Comparison of ENCODE assay signal across 14 cellular contexts in genomic region chr12:115443351-115443938, GRCh38.
DNase-seq lines count a peak whose midpoint lies in the region; ATAC-seq and TF ChIP-seq lines count a peak whose summit lies in the region.
"Had no signal": no experiment of that assay in that cellular context is flagged by ENCODE, and none has a peak within 500 bp of the region (broad histone marks: within the 10 kb centered on the region; RNA-seq: fewer than 3 reads in every experiment).

No MANE protein-coding gene starts in this region.

- H3K27ac ChIP-seq in trophoblast cell (ENCODE audit: low read depth, low read length), result no peak overlapping the region
- H3K27ac ChIP-seq: GM23248, HL-60 had no signal

- DNase-seq in DMS153 (lab: John Stamatoyannopoulos, UW), result peak; percentile 42
- DNase-seq in DMS79 (lab: John Stamatoyannopoulos, UW), result peak; percentile 53
- DNase-seq in SK-N-DZ (ENCODE audit: low spot score), result peak; percentile 49
- DNase-seq in trophoblast cell, result peak; percentile 49 to 81
- no peak for DNase-seq in activated CD8-positive, alpha-beta T cell treated with anti-CD3 and anti-CD28 coated beads, Interleukin-2, amount 10 ng/mL, durations not matched to agents 7 days and 5 days
- no peak for DNase-seq in erythroblast (lab: John Stamatoyannopoulos, UW)
- DNase-seq: Caco-2; CD8-positive, alpha-beta memory T cell; GM23248 had no signal

- no peak for TF ChIP-seq POLR2A in erythroblast (IDR thresholded peaks at IDR 0.05; ENCODE audit: low read length)

- H3K14ac ChIP-seq in trophoblast cell (ENCODE audit: low read length), result no peak overlapping the region

- no peaks in the 10 kb centered on the region for H3K79me1 ChIP-seq in trophoblast cell (ENCODE audit: low read length)

- no peak overlapping the region for H4K12ac ChIP-seq in trophoblast cell (ENCODE audit: low read depth, low read length)

- no peak overlapping the region for H3K27ac Mint-ChIP-seq in activated CD8-positive, alpha-beta T cell treated with anti-CD3 and anti-CD28 coated beads, Interleukin-2, amount 10 ng/mL, durations not matched to agents 7 days and 5 days
- H3K27ac Mint-ChIP-seq: CD14-positive monocyte; CD8-positive, alpha-beta memory T cell had no signal

- H3K4ac ChIP-seq in trophoblast cell (ENCODE audit: low read depth, low read length), result no peak overlapping the region

- H3K9me3 Mint-ChIP-seq in activated CD8-positive, alpha-beta T cell treated with anti-CD3 and anti-CD28 coated beads, Interleukin-2, amount 10 ng/mL, durations not matched to agents 7 days and 5 days (ENCODE audit: insufficient read depth), result no peaks in the 10 kb centered on the region
- H3K9me3 Mint-ChIP-seq: CD14-positive monocyte had no signal

- H3K36me3 Mint-ChIP-seq in activated CD8-positive, alpha-beta T cell treated with anti-CD3 and anti-CD28 coated beads, Interleukin-2, amount 10 ng/mL, durations not matched to agents 7 days and 5 days (ENCODE audit: low read depth), result no peaks in the 10 kb centered on the region
- H3K36me3 Mint-ChIP-seq: CD14-positive monocyte; CD8-positive, alpha-beta memory T cell had no signal

- H3K4me3 Mint-ChIP-seq in activated CD8-positive, alpha-beta T cell treated with anti-CD3 and anti-CD28 coated beads, Interleukin-2, amount 10 ng/mL, durations not matched to agents 7 days and 5 days, result no peak overlapping the region
- H3K4me3 Mint-ChIP-seq: CD14-positive monocyte; CD8-positive, alpha-beta memory T cell had no signal

- no peaks in the 10 kb centered on the region for H3K27me3 Mint-ChIP-seq in activated CD8-positive, alpha-beta T cell treated with anti-CD3 and anti-CD28 coated beads, Interleukin-2, amount 10 ng/mL, durations not matched to agents 7 days and 5 days (ENCODE audit: low read depth)
- H3K27me3 Mint-ChIP-seq: CD8-positive, alpha-beta memory T cell had no signal

- H2AFZ ChIP-seq in trophoblast cell (ENCODE audit: insufficient read depth, low read length, poor library complexity), result no peak overlapping the region
- H2AFZ ChIP-seq: GM23248 had no signal

- no peak overlapping the region for H3K18ac ChIP-seq in trophoblast cell (ENCODE audit: low read length)

- ATAC-seq in activated CD8-positive, alpha-beta T cell treated with anti-CD3 and anti-CD28 coated beads, Interleukin-2, amount 10 ng/mL, durations not matched to agents 7 days and 5 days, result no peak
- ATAC-seq: GM12878, HCT116, K562 had no signal

- no peaks in the 10 kb centered on the region for H3K27me3 ChIP-seq in trophoblast cell (ENCODE audit: insufficient read depth, low read length)

- H2AK5ac ChIP-seq in trophoblast cell (ENCODE audit: low read length), result no peak overlapping the region

- H3K4me1 Mint-ChIP-seq in activated CD8-positive, alpha-beta T cell treated with anti-CD3 and anti-CD28 coated beads, Interleukin-2, amount 10 ng/mL, durations not matched to agents 7 days and 5 days (ENCODE audit: low read depth), result no peaks in the 10 kb centered on the region
- H3K4me1 Mint-ChIP-seq: CD14-positive monocyte; CD8-positive, alpha-beta memory T cell had no signal

- H4K8ac ChIP-seq in trophoblast cell (ENCODE audit: low read depth, low read length), result no peak overlapping the region

- no peak overlapping the region for H3K23ac ChIP-seq in trophoblast cell (ENCODE audit: low read length)

- no CpG with 5 or more reads among the region's 4 CpGs for WGBS in trophoblast cell (ENCODE audit: extremely low coverage, insufficient coverage, insufficient read length)

- CTCF ChIA-PET in activated CD8-positive, alpha-beta T cell treated with anti-CD3 and anti-CD28 coated beads, Interleukin-2, amount 10 ng/mL, durations not matched to agents 7 days and 5 days (lab: Charles Lee), result no interaction called here

- no peaks in the 10 kb centered on the region for H3K36me3 ChIP-seq in trophoblast cell (ENCODE audit: control insufficient read depth in 1 of 2, insufficient read depth in 2 of 2, low read length in 2 of 2)

- H3K4me2 ChIP-seq in trophoblast cell (ENCODE audit: low read length), result no peak overlapping the region

- no peak overlapping the region for H3K4me3 ChIP-seq in trophoblast cell (ENCODE audit: low read depth, low read length)
- H3K4me3 ChIP-seq: GM12878, GM23248, K562 had no signal

- POLR2A ChIA-PET in activated CD8-positive, alpha-beta T cell treated with anti-CD3 and anti-CD28 coated beads, Interleukin-2, amount 10 ng/mL, durations not matched to agents 7 days and 5 days (lab: Charles Lee), result no interaction called here

- no peak overlapping the region for H2BK12ac ChIP-seq in trophoblast cell (ENCODE audit: low read length)

- H3K79me2 ChIP-seq in trophoblast cell (ENCODE audit: control insufficient read depth, insufficient read depth, low read length, poor library complexity), result no peaks in the 10 kb centered on the region

- no peaks in the 10 kb centered on the region for H3K9me3 ChIP-seq in trophoblast cell (ENCODE audit: insufficient read depth, low read depth, low read length)
- H3K9me3 ChIP-seq: Caco-2 had no signal

- no peak overlapping the region for H4K91ac ChIP-seq in trophoblast cell (ENCODE audit: low read depth, low read length)

- H3K4me1 ChIP-seq in trophoblast cell (ENCODE audit: control insufficient read depth in 1 of 2, insufficient read depth in 2 of 2, low read length in 2 of 2), result peaks cover 3 to 5% of the 10 kb centered on the region in 2 experiments
- H3K4me1 ChIP-seq: Caco-2 had no signal

- no peak overlapping the region for H2BK120ac ChIP-seq in trophoblast cell (ENCODE audit: insufficient read depth, low read length, poor library complexity)

- no peak overlapping the region for H3K9ac ChIP-seq in trophoblast cell (ENCODE audit: low read length)
- H3K9ac ChIP-seq: GM23248 had no signal

- no peak overlapping the region for H2BK5ac ChIP-seq in trophoblast cell (ENCODE audit: low read depth, low read length, poor library complexity)

Comparison
In these comparisons a context has a peak if more than half of its experiments do, and no peak if none do; other contexts are left out.
1. DNase-seq: peak in DMS153 (single experiment), DMS79 (single experiment), SK-N-DZ (single experiment) and trophoblast cell (2 of 2); none in activated CD8-positive, alpha-beta T cell treated with anti-CD3 and anti-CD28 coated beads, Interleukin-2, amount 10 ng/mL, durations not matched to agents 7 days and 5 days (single experiment) and erythroblast (0 of 2).